17 cellular contexts compared by ENCODE assay signal in genomic region chr18:23037646-23038045, GRCh38.
DNase-seq lines count a peak whose midpoint lies in the region; ATAC-seq and TF ChIP-seq lines count a peak whose summit lies in the region.
"Had no signal": no experiment of that assay in that cellular context is flagged by ENCODE, and none has a peak within 500 bp of the region (broad histone marks: within the 10 kb centered on the region; RNA-seq: fewer than 3 reads in every experiment).

No MANE protein-coding gene starts in this region.

- H2BK120ac ChIP-seq in H9 (ENCODE audit: low read depth, low read length, poor library complexity, severe bottlenecking), result no peak overlapping the region

- H3K36me3 Mint-ChIP-seq in H9 (ENCODE audit: insufficient read depth in 1 of 3, low read depth in 3 of 3), result peaks cover 0 to 5% (median 2%) of the 10 kb centered on the region in 3 experiments; a peak in 4 of 7 replicates
- H3K36me3 Mint-ChIP-seq: CD8-positive, alpha-beta memory T cell had no signal

- H3K18ac ChIP-seq in H9 (ENCODE audit: insufficient read length, low read depth, low read length), result no peak overlapping the region

- no TSS peak for BruUV-seq in PC-9 (replicated peaks; lab: Mats Ljungman, UMichigan)

- intact Hi-C loops in PC-9 (cut with micrococcal nuclease; ENCODE audit: unreplicated experiment), result no loop called here

- H3K79me1 ChIP-seq in H9 (ENCODE audit: insufficient read depth, low read depth, low read length, poor library complexity, severe bottlenecking), result no peaks in the 10 kb centered on the region

- H3K4ac ChIP-seq in H9 (ENCODE audit: low read depth, low read length), result no peak overlapping the region

- no peaks in the 10 kb centered on the region; the same call in 1 of the 2 replicates for H3K4me1 ChIP-seq in H9 (ENCODE audit: insufficient read depth, low read length)
- peaks cover 42% of the 10 kb centered on the region for H3K4me1 ChIP-seq in PC-9 (replicated peaks; ENCODE audit: insufficient read depth)
- H3K4me1 ChIP-seq: BLaER1 had no signal

- POLR2A ChIA-PET in PC-9 (lab: Charles Lee; ENCODE audit: unreplicated experiment), result no interaction called here

- no peak overlapping the region for H2BK5ac ChIP-seq in H9 (ENCODE audit: insufficient read length, low read length)

- H2BK20ac ChIP-seq in H9 (ENCODE audit: low read depth, low read length, poor library complexity, severe bottlenecking), result no peak overlapping the region

- DNase-seq in H9 (no peak), PC-9 (no peak), epithelial cell of esophagus (ENCODE audit: low read depth) (peak; percentile 11), iPS-NIHi11 (ENCODE audit: low spot score) (peak; percentile 23), NCI-H2081 treated with DMSO at 0.1 percent for 48 hours (lab: John Stamatoyannopoulos, UW) (no peak), epidermal melanocyte (ENCODE audit: insufficient read length, low spot score) (no peak), occipital lobe (lab: John Stamatoyannopoulos, UW) (no peak)
- DNase-seq: 8988T; AML-193; Caco-2; CD8-positive, alpha-beta memory T cell; DND-41; GDM1 had no signal

- H3K4me3 Mint-ChIP-seq in H9, result 0 out of 5 replicates have a peak overlapping the region, but pooled peaks of 1 of the 2 experiments have one; percentile 36
- H3K4me3 Mint-ChIP-seq: CD8-positive, alpha-beta memory T cell had no signal

- H3K56ac ChIP-seq in H9 (ENCODE audit: insufficient read length, low read depth, low read length), result no peak overlapping the region

- H3K27me3 ChIP-seq in H9 (ENCODE audit: insufficient read depth, low read length), result no peaks in the 10 kb centered on the region
- no peaks in the 10 kb centered on the region for H3K27me3 ChIP-seq in PC-9 (ENCODE audit: insufficient read depth, low read depth)
- H3K27me3 ChIP-seq: BLaER1 had no signal

- H3K23ac ChIP-seq in H9 (ENCODE audit: insufficient read length, low read depth, low read length), result no peak overlapping the region

- no peaks in the 10 kb centered on the region for H3K36me3 ChIP-seq in PC-9 (ENCODE audit: low read depth)
- H3K36me3 ChIP-seq: BLaER1 had no signal

- no peak overlapping the region for H3K14ac ChIP-seq in H9 (ENCODE audit: insufficient read depth, low read length)

- no peaks in the 10 kb centered on the region for H3K79me2 ChIP-seq in H9 (ENCODE audit: insufficient read depth, low read length)
- no peaks in the 10 kb centered on the region for H3K79me2 ChIP-seq in PC-9 (ENCODE audit: low read depth)

- no peaks in the 10 kb centered on the region for H3K23me2 ChIP-seq in H9 (ENCODE audit: insufficient read length, low read depth, low read length, poor library complexity, severe bottlenecking)

- H3K27me3 Mint-ChIP-seq in H9 (ENCODE audit: low read depth), result no peaks in the 10 kb centered on the region; the same call in 1 of the 2 replicates

- no peaks in the 10 kb centered on the region for H3K9me3 ChIP-seq in H9 (ENCODE audit: control insufficient read depth, low read depth, low read length)
- no peaks in the 10 kb centered on the region for H3K9me3 ChIP-seq in PC-9 (ENCODE audit: insufficient read depth, low read depth)
- H3K9me3 ChIP-seq: BLaER1, Caco-2 had no signal

- no peak overlapping the region for H4K8ac ChIP-seq in H9 (replicated peaks; ENCODE audit: insufficient read length, low read depth, low read length)

- H3K9me3 Mint-ChIP-seq in H9, result peaks cover 0 to 7% of the 10 kb centered on the region in 2 experiments; a peak in 3 of 5 replicates
- H3K9me3 Mint-ChIP-seq: CD8-positive, alpha-beta memory T cell had no signal

- H4K20me1 ChIP-seq in H9 (ENCODE audit: control insufficient read depth, insufficient read depth, insufficient read length) (no peaks in the 10 kb centered on the region), PC-9 (ENCODE audit: insufficient read depth) (no peaks in the 10 kb centered on the region)
- H4K20me1 ChIP-seq: BLaER1 had no signal

- no peak overlapping the region for H4K91ac ChIP-seq in H9 (ENCODE audit: insufficient read length, low read depth, low read length)

- H3K4me3 ChIP-seq in PC-9 (no peak overlapping the region), epithelial cell of esophagus (ENCODE audit: low read length) (no peak overlapping the region)
- H3K4me3 ChIP-seq: BLaER1 had no signal

- no peak for ATAC-seq in HG03457 (IDR thresholded peaks at IDR 0.05; ENCODE audit: unreplicated experiment)
- ATAC-seq: HCT116, HepG2 had no signal

- H3K4me2 ChIP-seq in H9 (ENCODE audit: insufficient read depth, insufficient read length, low read length) (no peak overlapping the region), PC-9 (0 out of 2 replicates have a peak overlapping the region, but pooled peaks have one; percentile 28)
- H3K4me2 ChIP-seq: BLaER1 had no signal

- no CpG with 5 or more reads among the region's 2 CpGs for WGBS in H9 (ENCODE audit: extremely low coverage, insufficient read length, low lambda C conversion rate)

- no peak overlapping the region for H2AK5ac ChIP-seq in H9 (ENCODE audit: insufficient read length, low read length)

- TF ChIP-seq CTCF in H9 (conservative IDR thresholded peaks at IDR 0.05) (no peak), PC-9 (conservative IDR thresholded peaks at IDR 0.05) (no peak), epithelial cell of esophagus (IDR thresholded peaks at IDR 0.05; ENCODE audit: insufficient read depth, low read depth, low read length, missing control alignments) (no peak)

- no peak overlapping the region for H3K9ac ChIP-seq in H9 (ENCODE audit: extremely low read depth, insufficient read length, low read length)
- H3K9ac ChIP-seq: BLaER1 had no signal

- H2AFZ ChIP-seq in H9 (ENCODE audit: low read length) (no peak overlapping the region), PC-9 (no peak overlapping the region)

- no peak overlapping the region for H3T11ph ChIP-seq in H9 (ENCODE audit: low read length)

- H3K9me2 ChIP-seq in PC-9 (ENCODE audit: insufficient read depth), result no peaks in the 10 kb centered on the region

- no peak overlapping the region for H2BK15ac ChIP-seq in H9 (ENCODE audit: low read depth, low read length)

- CTCF ChIA-PET in PC-9 (lab: Charles Lee), result interaction anchor here (0.6 kb wide), 1 partner anchor 492 kb away, joined by 3 read pairs; no protein-coding TSS in a partner anchor

- H3K4me1 Mint-ChIP-seq in H9, result peaks cover 16 to 18% of the 10 kb centered on the region in 2 experiments
- H3K4me1 Mint-ChIP-seq: CD8-positive, alpha-beta memory T cell had no signal

- no peak overlapping the region for H2BK12ac ChIP-seq in H9 (ENCODE audit: insufficient read length, low read depth, low read length)

- H3K27ac ChIP-seq in H9 (ENCODE audit: insufficient read length, low read depth, low read length) (no peak overlapping the region), PC-9 (peak overlapping the region; percentile 56)
- H3K27ac ChIP-seq: BLaER1 had no signal

- peak overlapping the region in 2 of 3 experiments; percentile 53 to 76; a peak in 4 of 7 replicates for H3K27ac Mint-ChIP-seq in H9

- peaks cover 26% of the 10 kb centered on the region; the same call in 1 of the 2 replicates for H3F3A ChIP-seq in PC-9 (ENCODE audit: insufficient read depth, low read depth)

- H4K5ac ChIP-seq in H9 (ENCODE audit: insufficient read length, low read depth, low read length), result no peak overlapping the region

Comparison
In these comparisons a context has a peak if more than half of its experiments do, and no peak if none do; other contexts are left out.
1. DNase-seq: peak in epithelial cell of esophagus (single experiment) and iPS-NIHi11 (single experiment); none in H9 (single experiment), PC-9 (0 of 2), NCI-H2081 treated with DMSO at 0.1 percent for 48 hours (single experiment), epidermal melanocyte (single experiment) and occipital lobe (single experiment).